ENCODE assay signal across 8 cellular contexts in the genomic region with DNA sequence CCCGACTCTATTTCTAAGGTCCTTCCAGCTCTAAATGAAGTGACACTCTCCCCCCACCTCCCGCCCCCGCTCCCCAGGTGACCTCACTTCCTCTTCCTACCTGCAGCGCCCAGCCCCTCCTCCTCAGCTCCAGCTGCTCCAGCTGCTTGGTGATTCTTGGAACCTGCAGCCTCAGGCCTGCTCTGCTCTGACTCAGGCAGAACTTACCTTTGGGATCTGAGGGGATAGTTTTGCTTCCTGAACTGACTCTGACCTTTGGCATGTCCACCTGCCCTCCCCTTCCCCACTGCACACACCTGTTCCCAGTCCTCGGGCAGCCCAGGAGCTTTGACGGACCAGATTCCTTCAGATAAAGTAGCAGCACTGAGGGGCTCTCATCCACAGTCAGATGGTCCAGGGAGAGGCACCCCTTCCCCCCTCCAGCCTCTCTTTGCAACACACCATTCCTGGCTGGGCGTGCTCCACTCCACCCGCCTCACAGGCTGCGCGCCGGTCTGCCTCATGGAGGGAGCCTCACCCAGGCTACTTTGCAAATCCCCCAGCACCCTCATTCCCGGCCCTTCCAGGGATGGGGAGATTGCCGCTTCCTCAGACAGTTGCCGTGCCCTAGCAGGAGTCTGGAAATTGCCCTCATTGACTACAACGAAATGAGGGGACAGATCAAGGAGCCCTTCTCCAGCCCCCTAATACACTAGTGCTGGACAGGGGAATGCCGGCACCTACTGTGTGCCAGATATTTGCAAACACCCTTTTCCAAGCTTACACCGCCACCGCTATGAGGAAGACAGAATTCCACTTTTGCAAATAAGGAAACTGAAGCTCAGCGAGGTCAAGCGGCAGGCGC. TPM values are rescaled to one million over a fixed set of nuclear protein-coding genes. Genes with fewer than 3 reads are reported as not detected.
DNase-seq lines count a peak whose midpoint lies in the region; ATAC-seq, FAIRE-seq and TF ChIP-seq lines count a peak whose summit lies in the region.

No MANE protein-coding gene starts in this region.

- H3K27me3 ChIP-seq in heart right ventricle: no peaks in the 10 kb centered on the region

- DNase-seq in NCI-H1436 (lab: John Stamatoyannopoulos, UW) (peak; percentile 76), NCI-H1436 treated with DMSO at 0.1 percent for 48 hours (lab: John Stamatoyannopoulos, UW) (no peak), NCI-H2196 treated with DMSO at 0.1 percent for 48 hours (lab: John Stamatoyannopoulos, UW; ENCODE audit: unreplicated experiment) (peak; percentile 49), heart right ventricle (peak in 1 of 2 donors; percentile 28), skeletal muscle cell (ENCODE audit: low read depth) (no peak), superior temporal gyrus (ENCODE audit: extremely low spot score) (no peak), frontal cortex (ENCODE audit: low spot score in 2 of 2) (no peak)
- DNase-seq in activated naive CD4-positive, alpha-beta T cell treated with Interleukin-2 at 50 U/mL for 16 hours: peak; percentile 45

- peaks cover 0 to 7% (median 0%) of the 10 kb centered on the region in 9 donors for H3K36me3 ChIP-seq in heart right ventricle

- intact Hi-C loops in heart right ventricle (cut with DNase I): loop anchor here in 6 of 10 donors (1.0 to 10.0 kb wide), 7 partner anchors 74 to 416 kb away; a partner anchor contains a TSS

- H3K4me3 ChIP-seq in heart right ventricle (peak overlapping the region; percentile 60 to 100 (median 88)), skeletal muscle cell (ENCODE audit: low read depth, low read length) (peak overlapping the region; percentile 96)

- no peaks in the 10 kb centered on the region for H3K9me3 ChIP-seq in heart right ventricle

- no peak for FAIRE-seq in frontal cortex (lab: Jason Lieb, UNC)

- TF ChIP-seq CTCF in heart right ventricle (IDR thresholded peaks at IDR 0.05): no peak

- peak in 3 of 8 donors; percentile 0 to 18 (median 11) for ATAC-seq in heart right ventricle

- peak overlapping the region; percentile 89 to 100 (median 96) for H3K27ac ChIP-seq in heart right ventricle

- WGBS in heart right ventricle, 2 donors: 15 to 17% methylated on average over 21 of the region's 21 CpGs

- peaks cover 33 to 75% (median 61%) of the 10 kb centered on the region in 9 donors for H3K4me1 ChIP-seq in heart right ventricle

RNA-seq across cellular contexts. Expression of a gene that starts 0.7 kb away (rescaled TPM):
- 10 to 100 TPM in 9 of 10 donors, 1 to 10 TPM in 1; 6.9 to 23.7 (median 14.8) TPM for total RNA-seq in heart right ventricle
- 1 to 10 TPM; 7.7 to 8.0 TPM for polyA plus RNA-seq in heart right ventricle
- 0.41 TPM for total RNA-seq in frontal cortex

RNA-seq across cellular contexts. Expression of a gene that starts 57.1 kb away (rescaled TPM):
- not detected for total RNA-seq in heart right ventricle
- polyA plus RNA-seq in heart right ventricle: not detected
- not detected for total RNA-seq in frontal cortex

Comparison
In these comparisons a context has a peak if more than half of its experiments do, and no peak if none do; other contexts are left out.
1. DNase-seq: peak in NCI-H1436 (single experiment), NCI-H2196 treated with DMSO at 0.1 percent for 48 hours (single experiment) and activated naive CD4-positive, alpha-beta T cell treated with Interleukin-2 at 50 U/mL for 16 hours (single experiment); none in NCI-H1436 treated with DMSO at 0.1 percent for 48 hours (single experiment), skeletal muscle cell (single experiment), superior temporal gyrus (single experiment) and frontal cortex (0 of 2).